In genomic region chr15:41772720-41773331, GRCh38 we compare ENCODE assay signal across 8 cellular contexts. TPM values are rescaled to one million over a fixed set of nuclear protein-coding genes. Genes with fewer than 3 reads are reported as not detected.
A peak's percentile ranks its signal among the peaks of the same experiment; 100 is the strongest.
DNase-seq lines count a peak whose midpoint lies in the region; ATAC-seq and TF ChIP-seq lines count a peak whose summit lies in the region.

No MANE protein-coding gene starts in this region.

- no peaks in the 10 kb centered on the region for H3K9me3 Mint-ChIP-seq in neural crest cell

- intact Hi-C loops in OCI-LY7 (cut with micrococcal nuclease; ENCODE audit: unreplicated experiment) (loop anchor here (5.0 kb wide), 2 partner anchors 171 to 216 kb away; partner anchors contain the start of gene TYRO3), transverse colon (cut with DNase I; ENCODE audit: low total_unique reads) (loop anchor here (2.0 kb wide), 1 partner anchor 38 kb away; no protein-coding TSS in a partner anchor)

- BruUV-seq in OCI-LY7 (replicated peaks; lab: Mats Ljungman, UMichigan): no TSS peak

- H3K36me3 Mint-ChIP-seq in neural crest cell (ENCODE audit: low read depth): no peaks in the 10 kb centered on the region

- H3K4me3 ChIP-seq in OCI-LY7 (ENCODE audit: low read depth, low read length, poor library complexity, severe bottlenecking) (peak overlapping the region; percentile 78), fibroblast of mammary gland (ENCODE audit: control insufficient read depth, low read depth, low read length) (no peak overlapping the region), transverse colon (no peak overlapping the region)

- H3K36me3 ChIP-seq in OCI-LY7 (ENCODE audit: insufficient read depth, low read length): peaks cover 24% of the 10 kb centered on the region
- H3K36me3 ChIP-seq in transverse colon: peaks cover 0 to 1% (median 0%) of the 10 kb centered on the region in 4 donors

- in situ Hi-C loops in transverse colon (cut with MboI; ENCODE audit: low pct_ligation_motif_present in 1 of 4, low pct_unique_long_range_greater_than_20kb in 1 of 4, low sequenced_read_pairs in 3 of 4): loop anchor here in 1 of 4 donors (25.0 kb wide), 1 partner anchor 139 kb away; no protein-coding TSS in a partner anchor

- no peaks in the 10 kb centered on the region for H3K27me3 Mint-ChIP-seq in neural crest cell (ENCODE audit: low read depth)

- CTCF ChIA-PET in OCI-LY7 (lab: Charles Lee; ENCODE audit: unreplicated experiment): interaction anchor here (0.7 to 4.0 kb wide), 7 partner anchors 10 to 132 kb away, joined by 3 to 67 read pairs (median 6); no protein-coding TSS in a partner anchor

- POLR2A ChIA-PET in OCI-LY7 (lab: Charles Lee): interaction anchor here (0.9 to 3.2 kb wide), 6 partner anchors 11 to 39 kb away, joined by 3 to 22 read pairs (median 6); no protein-coding TSS in a partner anchor

- no peak overlapping the region for H3K4me3 Mint-ChIP-seq in neural crest cell

- TF ChIP-seq POLR2A in transverse colon (IDR thresholded peaks at IDR 0.05): no peak

- H3K9me2 ChIP-seq in OCI-LY7 (ENCODE audit: insufficient read depth, low read length): no peaks in the 10 kb centered on the region

- H2AFZ ChIP-seq in OCI-LY7 (ENCODE audit: low read length): no peak overlapping the region

- H3K79me2 ChIP-seq in OCI-LY7 (ENCODE audit: insufficient read depth, low read depth, low read length): peaks cover 6% of the 10 kb centered on the region; the same call in 1 of the 2 replicates

- 0 out of 2 replicates have a peak, but pooled peaks cover 6% of the 10 kb centered on the region for H4K20me1 ChIP-seq in OCI-LY7 (ENCODE audit: insufficient read depth, low read length)

- peak; percentile 63 for DNase-seq in COLO829 (ENCODE audit: low spot score)
- DNase-seq in HT-29 (ENCODE audit: low spot score): peak; percentile 88
- DNase-seq in OCI-LY7 (ENCODE audit: low spot score): peak; percentile 82
- peak; percentile 15 for DNase-seq in activated T-helper 1 cell treated with Interleukin-2 at 50 U/mL for 16 hours (ENCODE audit: low read depth)
- peak; percentile 78 for DNase-seq in fibroblast of mammary gland (ENCODE audit: low read depth)
- no peak for DNase-seq in neural crest cell (ENCODE audit: low read depth, low spot score)
- DNase-seq in transverse colon: peak; percentile 55

- H3K27ac ChIP-seq in OCI-LY7 (ENCODE audit: low read depth, low read length, poor library complexity, severe bottlenecking) (peak overlapping the region; percentile 79), transverse colon (peak overlapping the region; percentile 88 to 93 (median 92))

- H3K9me3 ChIP-seq in OCI-LY7 (ENCODE audit: low read length) (no peaks in the 10 kb centered on the region), transverse colon (no peaks in the 10 kb centered on the region)

- WGBS in transverse colon (ENCODE audit: low coverage in 1 of 2), 2 donors: 41 to 54% methylated on average over 5 to 8 of the region's 8 CpGs

- no peaks in the 10 kb centered on the region for H3K27me3 ChIP-seq in transverse colon

- TF ChIP-seq CTCF in OCI-LY7 (conservative IDR thresholded peaks at IDR 0.05; ENCODE audit: low read length) (peak; percentile 89), fibroblast of mammary gland (conservative IDR thresholded peaks at IDR 0.05; ENCODE audit: control insufficient read depth, insufficient read depth, low read depth, low read length) (peak; percentile 77), neural crest cell (conservative IDR thresholded peaks at IDR 0.05) (peak; percentile 67), transverse colon (IDR thresholded peaks at IDR 0.05) (peak; percentile 62 to 70 (median 67))

- no peak overlapping the region for H3K27ac Mint-ChIP-seq in neural crest cell (ENCODE audit: unreplicated experiment)

- H3K4me1 Mint-ChIP-seq in neural crest cell: peaks cover 35% of the 10 kb centered on the region

- H3K4me2 ChIP-seq in OCI-LY7 (ENCODE audit: low read length): peak overlapping the region; percentile 76

- H3K4me1 ChIP-seq in OCI-LY7 (ENCODE audit: insufficient read depth, low read length, poor library complexity, severe bottlenecking): peaks cover 41% of the 10 kb centered on the region
- peaks cover 21 to 38% (median 25%) of the 10 kb centered on the region in 4 donors for H3K4me1 ChIP-seq in transverse colon

- no peak for TF ChIP-seq EP300 in transverse colon (IDR thresholded peaks at IDR 0.05; ENCODE audit: low read depth)

- no peak for ATAC-seq in GM18873 (IDR thresholded peaks at IDR 0.05; ENCODE audit: low FRiP score, unreplicated experiment)

RNA-seq across cellular contexts. Expression of gene MAPKBP1, which starts 1.5 kb away (rescaled TPM):
- total RNA-seq in HT-29 (2014; rRNA removed; shearing (Covaris generic)): 13.1 and 15.4 TPM in 2 replicates
- total RNA-seq in OCI-LY7 (2014; rRNA removed; shearing (Covaris generic)): 13.4 and 14.5 TPM in 2 replicates
- total RNA-seq in OCI-LY7 (2022) (17.4 and 22.3 TPM in 2 replicates), neural crest cell (31.9 and 36.6 TPM in 2 replicates), transverse colon (10 to 100 TPM; 16.0 to 36.4 (median 16.8) TPM)

RNA-seq across cellular contexts. Expression of gene JMJD7, which starts 55.1 kb away (rescaled TPM):
- total RNA-seq in HT-29 (2014; rRNA removed; shearing (Covaris generic)): 14.1 and 16.2 TPM in 2 replicates
- total RNA-seq in OCI-LY7 (2014; rRNA removed; shearing (Covaris generic)): 3.0 and 5.4 TPM in 2 replicates
- total RNA-seq in OCI-LY7 (2022) (14.1 and 16.0 TPM in 2 replicates), neural crest cell (14.8 and 16.6 TPM in 2 replicates), transverse colon (10 to 100 TPM in 2 of 4 donors, 1 to 10 TPM in 2; 1.9 to 10.9 (median 7.6) TPM)
